Comparison of ENCODE assay signal across 19 cellular contexts in the genomic region with DNA sequence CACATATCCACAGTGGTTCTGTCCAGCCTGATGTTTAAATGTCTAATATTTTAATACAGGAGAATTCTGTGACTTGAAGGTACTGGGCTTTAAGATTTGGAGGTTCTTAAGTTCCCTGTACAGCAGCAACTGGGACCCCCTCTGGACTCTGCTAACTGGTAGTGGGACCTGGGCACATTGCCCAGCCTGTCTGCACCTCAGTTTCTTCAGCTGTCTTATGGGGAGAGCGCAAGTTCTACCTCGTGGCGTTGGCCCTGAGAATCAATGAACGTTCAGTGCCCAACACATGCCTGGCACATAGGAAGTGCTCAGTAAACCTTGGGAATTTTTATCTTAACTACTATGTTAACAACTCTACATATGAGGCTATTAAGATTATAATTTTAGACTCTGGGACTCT. TPM values are rescaled to one million over a fixed set of nuclear protein-coding genes. Genes with fewer than 3 reads are reported as not detected.
DNase-seq lines count a peak whose midpoint lies in the region; ATAC-seq, FAIRE-seq and TF ChIP-seq lines count a peak whose summit lies in the region.
"Had no signal": no experiment of that assay in that cellular context is flagged by ENCODE, and none has a peak within 500 bp of the region (broad histone marks: within the 10 kb centered on the region; RNA-seq: fewer than 3 reads in every experiment).

No MANE protein-coding gene starts in this region.

- DNase-seq in T-helper 2 cell treated with Interferon-gamma antibody and Interleukin-4, amounts not matched to agents 5 μg/mL and 100 μg/mL, for 36 hours (ENCODE audit: low spot score) = no peak
- DNase-seq in T-helper 2 cell (no peak), HL-60 (ENCODE audit: low read depth in 1 of 2, low spot score in 1 of 2) (no peak), astrocyte (ENCODE audit: low read depth) (no peak), nephron progenitor cell (no peak), KBM-7 (no peak), NCI-H1092 (lab: John Stamatoyannopoulos, UW) (no peak)
- DNase-seq: 8988T; activated CD4-positive, alpha-beta T cell treated with anti-CD3 and anti-CD28 coated beads for 36 hours; activated naive CD4-positive, alpha-beta T cell treated with anti-CD3 and anti-CD28 coated beads, Interleukin-2, amount 50 U/mL, for 16 hours; foreskin melanocyte; left colon; NCI-H510A had no signal

- peaks cover 8% of the 10 kb centered on the region for H3K4me1 Mint-ChIP-seq in T-helper 2 cell treated with Interferon-gamma antibody and Interleukin-4, amounts not matched to agents 5 μg/mL and 100 μg/mL, for 36 hours (ENCODE audit: low read depth)
- H3K4me1 Mint-ChIP-seq in astrocyte (ENCODE audit: low read depth, unreplicated experiment) = peaks cover 3% of the 10 kb centered on the region
- peaks cover 15% of the 10 kb centered on the region for H3K4me1 Mint-ChIP-seq in nephron progenitor cell

- H2AFZ ChIP-seq in astrocyte (ENCODE audit: low read depth, low read length) = no peak overlapping the region

- peak overlapping the region; percentile 6 for H3K4me3 Mint-ChIP-seq in T-helper 2 cell treated with Interferon-gamma antibody and Interleukin-4, amounts not matched to agents 5 μg/mL and 100 μg/mL, for 36 hours
- H3K4me3 Mint-ChIP-seq in astrocyte (ENCODE audit: unreplicated experiment) = peak overlapping the region; percentile 86
- peak overlapping the region; percentile 52 for H3K4me3 Mint-ChIP-seq in nephron progenitor cell
- H3K4me3 Mint-ChIP-seq: activated CD4-positive, alpha-beta T cell treated with anti-CD3 and anti-CD28 coated beads for 36 hours had no signal

- ATAC-seq in GM18861 (IDR thresholded peaks at IDR 0.05; ENCODE audit: unreplicated experiment) = no peak
- ATAC-seq: activated CD4-positive, alpha-beta T cell treated with anti-CD3 and anti-CD28 coated beads for 36 hours; left colon had no signal

- H3K36me3 ChIP-seq in astrocyte (ENCODE audit: insufficient read depth, low read length) = no peaks in the 10 kb centered on the region
- H3K36me3 ChIP-seq: suprapubic skin had no signal

- H3K4me3 ChIP-seq in HL-60 (replicated peaks; ENCODE audit: insufficient read depth, low read length) (peak overlapping the region; percentile 63; the same call in 1 of the 2 replicates), astrocyte (ENCODE audit: insufficient read depth, low read depth, low read length) (no peak overlapping the region)
- H3K4me3 ChIP-seq: suprapubic skin had no signal

- H4K20me1 ChIP-seq in astrocyte (ENCODE audit: insufficient read depth, low read length) = peaks cover 15% of the 10 kb centered on the region

- H3K36me3 Mint-ChIP-seq in T-helper 2 cell treated with Interferon-gamma antibody and Interleukin-4, amounts not matched to agents 5 μg/mL and 100 μg/mL, for 36 hours (ENCODE audit: low read depth) = no peaks in the 10 kb centered on the region
- H3K36me3 Mint-ChIP-seq in astrocyte (ENCODE audit: low read depth, unreplicated experiment) (peaks cover 2% of the 10 kb centered on the region), nephron progenitor cell (ENCODE audit: low read depth) (no peaks in the 10 kb centered on the region)

- no peak overlapping the region for H3K27ac Mint-ChIP-seq in T-helper 2 cell treated with Interferon-gamma antibody and Interleukin-4, amounts not matched to agents 5 μg/mL and 100 μg/mL, for 36 hours
- no peak overlapping the region for H3K27ac Mint-ChIP-seq in astrocyte (ENCODE audit: unreplicated experiment)
- no peak overlapping the region for H3K27ac Mint-ChIP-seq in nephron progenitor cell
- H3K27ac Mint-ChIP-seq: activated CD4-positive, alpha-beta T cell treated with anti-CD3 and anti-CD28 coated beads for 36 hours had no signal

- H3K79me2 ChIP-seq in astrocyte (ENCODE audit: insufficient read depth, low read length) = peaks cover 11% of the 10 kb centered on the region

- H3K27ac ChIP-seq in HL-60 (replicated peaks) (no peak overlapping the region), astrocyte (ENCODE audit: low read depth, low read length) (no peak overlapping the region)
- H3K27ac ChIP-seq: coronary artery, suprapubic skin had no signal

- H3K4me1 ChIP-seq in astrocyte (ENCODE audit: insufficient read depth, low read length) = peaks cover 14% of the 10 kb centered on the region

- peak overlapping the region; percentile 86 for H3K9ac ChIP-seq in astrocyte (ENCODE audit: low read length)

- in situ Hi-C loops in KBM-7 (cut with MboI; ENCODE audit: low pct_unique_long_range_greater_than_20kb, low sequenced_read_pairs) = no loop called here

- H3K9me3 Mint-ChIP-seq in T-helper 2 cell treated with Interferon-gamma antibody and Interleukin-4, amounts not matched to agents 5 μg/mL and 100 μg/mL, for 36 hours = no peaks in the 10 kb centered on the region
- H3K9me3 Mint-ChIP-seq in astrocyte (ENCODE audit: unreplicated experiment) = no peaks in the 10 kb centered on the region
- H3K9me3 Mint-ChIP-seq in nephron progenitor cell = no peaks in the 10 kb centered on the region

- no peaks in the 10 kb centered on the region for H3K9me3 ChIP-seq in astrocyte (ENCODE audit: insufficient read depth, low read depth, low read length)
- H3K9me3 ChIP-seq: suprapubic skin had no signal

- H3K27me3 ChIP-seq in HL-60 (ENCODE audit: insufficient read depth, poor library complexity, severe bottlenecking) (peaks cover 12% of the 10 kb centered on the region), astrocyte (ENCODE audit: insufficient read depth, low read length) (no peaks in the 10 kb centered on the region)

- peaks cover 6% of the 10 kb centered on the region for H3K27me3 Mint-ChIP-seq in T-helper 2 cell treated with Interferon-gamma antibody and Interleukin-4, amounts not matched to agents 5 μg/mL and 100 μg/mL, for 36 hours (ENCODE audit: low read depth)
- H3K27me3 Mint-ChIP-seq in astrocyte (ENCODE audit: low read depth, unreplicated experiment) = peaks cover 3% of the 10 kb centered on the region
- peaks cover 8% of the 10 kb centered on the region for H3K27me3 Mint-ChIP-seq in nephron progenitor cell (ENCODE audit: low read depth, poor library complexity)
- H3K27me3 Mint-ChIP-seq: activated CD4-positive, alpha-beta T cell treated with anti-CD3 and anti-CD28 coated beads for 36 hours had no signal

- FAIRE-seq in astrocyte (lab: Jason Lieb, UNC) = no peak

- H3K4me2 ChIP-seq in astrocyte (ENCODE audit: low read length) = peak overlapping the region; percentile 98

- TF ChIP-seq CTCF in HL-60 (IDR thresholded peaks at IDR 0.05; ENCODE audit: insufficient read depth, low read length) (no peak), astrocyte (IDR thresholded peaks at IDR 0.05; ENCODE audit: insufficient read depth, low read depth, low read length) (no peak), nephron progenitor cell (IDR thresholded peaks at IDR 0.05) (no peak)

RNA-seq across cellular contexts. Expression of a gene that starts 1.4 kb away (rescaled TPM):
- 21.1 and 24.3 TPM in 2 replicates for total RNA-seq in astrocyte

RNA-seq across cellular contexts. Expression of a gene that starts 17.7 kb away (rescaled TPM):
- total RNA-seq in astrocyte = 13.1 and 14.2 TPM in 2 replicates

RNA-seq across cellular contexts. Expression of a gene that starts 47.3 kb away (rescaled TPM):
- not detected in 2 replicates for total RNA-seq in astrocyte
- total RNA-seq: activated CD4-positive, alpha-beta T cell treated with anti-CD3 and anti-CD28 coated beads for 36 hours; Daoy; left colon; posterior vena cava; SK-MEL-5; suprapubic skin had no signal

RNA-seq across cellular contexts. Expression of a gene that starts 55.3 kb away (rescaled TPM):
- total RNA-seq in astrocyte = 5.6 and 7.3 TPM in 2 replicates

RNA-seq across cellular contexts. Expression of a gene that starts 57.0 kb away (rescaled TPM):
- 0.52 and 0.58 TPM in 2 replicates for total RNA-seq in astrocyte
- total RNA-seq: Daoy had no signal

Comparison
In these comparisons a context has a peak if more than half of its experiments do, and no peak if none do; other contexts are left out.
1. H3K4me3 Mint-ChIP-seq: peak in every context shown above with its lines; median percentile 86 in astrocyte; 52 in nephron progenitor cell; 6 in T-helper 2 cell treated with Interferon-gamma antibody and Interleukin-4, amounts not matched to agents 5 μg/mL and 100 μg/mL, for 36 hours.